In the genomic region with DNA sequence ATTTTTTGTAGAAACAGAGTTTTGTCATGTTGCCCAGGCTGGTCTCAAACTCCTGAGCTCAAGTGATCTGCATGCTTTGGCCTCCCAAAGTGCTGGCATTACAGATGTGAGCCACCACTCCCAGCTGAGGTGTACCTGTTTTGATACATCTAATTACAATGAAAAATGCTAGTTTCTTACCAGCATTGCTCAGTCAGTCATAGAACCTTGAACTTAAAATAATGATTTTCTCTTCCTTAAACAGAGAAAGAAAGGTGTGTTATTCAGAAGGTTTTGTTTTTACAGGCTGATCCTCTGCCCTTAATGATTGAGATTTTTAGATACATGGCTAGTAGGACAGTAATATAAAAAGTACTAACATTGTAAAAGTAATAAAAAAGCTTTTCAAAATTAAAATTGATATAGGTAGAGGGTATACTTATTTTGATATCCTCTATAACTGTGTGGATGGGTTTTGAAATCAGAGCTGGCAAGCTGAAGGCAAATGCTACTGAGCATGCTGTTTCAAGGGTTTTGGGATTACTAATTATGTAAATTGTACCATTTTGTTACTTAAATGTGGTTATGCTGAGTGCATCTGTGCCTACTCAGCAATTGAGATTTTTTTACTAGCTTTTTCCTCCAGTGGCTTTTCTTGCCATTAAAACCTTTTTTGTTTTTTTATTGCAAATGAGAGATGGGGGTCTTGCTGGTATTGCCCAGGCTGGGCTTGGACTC, we compare ENCODE assay signal across 13 cellular contexts. TPM values are rescaled to one million over a fixed set of nuclear protein-coding genes. Genes with fewer than 3 reads are reported as not detected.
DNase-seq lines count a peak whose midpoint lies in the region; ATAC-seq and TF ChIP-seq lines count a peak whose summit lies in the region.
"Had no signal": no experiment of that assay in that cellular context is flagged by ENCODE, and none has a peak within 500 bp of the region (broad histone marks: within the 10 kb centered on the region; RNA-seq: fewer than 3 reads in every experiment).

No MANE protein-coding gene starts in this region.

- H3K27me3 ChIP-seq in A673 (replicated peaks; ENCODE audit: insufficient read depth, low read depth, low read length, poor library complexity) (no peaks in the 10 kb centered on the region), Karpas-422 (ENCODE audit: low read length) (no peaks in the 10 kb centered on the region)
- H3K27me3 ChIP-seq: BLaER1, esophagus muscularis mucosa had no signal

- H3K9me3 ChIP-seq in A673 (ENCODE audit: low read depth, low read length, poor library complexity, severe bottlenecking) (no peaks in the 10 kb centered on the region), Karpas-422 (ENCODE audit: low read length) (no peaks in the 10 kb centered on the region)
- H3K9me3 ChIP-seq: esophagus muscularis mucosa had no signal

- peak; percentile 88 for ATAC-seq in GM18861 (IDR thresholded peaks at IDR 0.05; ENCODE audit: unreplicated experiment)
- peak; percentile 72 for ATAC-seq in HG02623 (IDR thresholded peaks at IDR 0.05; ENCODE audit: unreplicated experiment)
- ATAC-seq: left cardiac atrium had no signal

- H3K36me3 ChIP-seq in A673 (ENCODE audit: insufficient read depth, low read length, poor library complexity, severe bottlenecking): peaks cover 3% of the 10 kb centered on the region
- H3K36me3 ChIP-seq in Karpas-422 (ENCODE audit: insufficient read depth, low read length): peaks cover 17% of the 10 kb centered on the region; the same call in 1 of the 2 replicates

- H3K9ac ChIP-seq in Karpas-422 (ENCODE audit: low read length): no peak overlapping the region
- H3K9ac ChIP-seq: BLaER1 had no signal

- CTCF ChIA-PET in A673 (lab: Charles Lee): no interaction called here

- intact Hi-C loops in A673 (cut with micrococcal nuclease; ENCODE audit: unreplicated experiment): no loop called here

- H3K4me2 ChIP-seq in Karpas-422 (ENCODE audit: low read depth, low read length, poor library complexity, severe bottlenecking): peak overlapping the region; percentile 25
- H3K4me2 ChIP-seq: BLaER1 had no signal

- peaks cover 69% of the 10 kb centered on the region for H4K20me1 ChIP-seq in Karpas-422 (ENCODE audit: insufficient read depth, low read depth, low read length)

- POLR2A ChIA-PET in A673 (lab: Charles Lee; ENCODE audit: low non-redundant PET): no interaction called here

- in situ Hi-C loops in GM13976 (cut with MboI; ENCODE audit: low sequenced_read_pairs, unreplicated experiment): no loop called here

- H3K79me2 ChIP-seq in Karpas-422 (ENCODE audit: low read length): peaks cover 100% of the 10 kb centered on the region

- H3K4me1 ChIP-seq in A673 (ENCODE audit: insufficient read depth, low read length, poor library complexity, severe bottlenecking): peaks cover 35% of the 10 kb centered on the region
- peaks cover 51% of the 10 kb centered on the region for H3K4me1 ChIP-seq in Karpas-422 (ENCODE audit: low read length)

- no peak overlapping the region for H2AFZ ChIP-seq in Karpas-422 (ENCODE audit: low read length)

- no peak overlapping the region for H3K4me3 ChIP-seq in A673 (ENCODE audit: low read depth, low read length, poor library complexity, severe bottlenecking)
- no peak overlapping the region for H3K4me3 ChIP-seq in Karpas-422 (ENCODE audit: low read length)
- H3K4me3 ChIP-seq: BLaER1, esophagus muscularis mucosa had no signal

- DNase-seq in A673 (ENCODE audit: low spot score): peak; percentile 37
- peak; percentile 61 for DNase-seq in Karpas-422
- no peak for DNase-seq in GM13976 (ENCODE audit: low spot score)
- no peak for DNase-seq in SIG-M5 (lab: John Stamatoyannopoulos, UW)
- DNase-seq in CD1c-positive myeloid dendritic cell (ENCODE audit: extremely low spot score): no peak
- DNase-seq in germinal center (ENCODE audit: low spot score): no peak
- DNase-seq: left cardiac atrium, NCI-H1092 treated with DMSO at 0.1 percent for 48 hours had no signal

- no peak overlapping the region for H3K27ac ChIP-seq in A673 (ENCODE audit: low read depth, low read length, poor library complexity, severe bottlenecking)
- peak overlapping the region; percentile 58 for H3K27ac ChIP-seq in Karpas-422 (ENCODE audit: low read length)
- H3K27ac ChIP-seq: BLaER1, esophagus muscularis mucosa, VCaP had no signal

- no peaks in the 10 kb centered on the region for H3K9me2 ChIP-seq in Karpas-422 (replicated peaks; ENCODE audit: insufficient read depth, low read length)

- TF ChIP-seq CTCF in A673 (conservative IDR thresholded peaks at IDR 0.05; ENCODE audit: low read depth, low read length) (no peak), GM13976 (IDR thresholded peaks at IDR 0.05; ENCODE audit: borderline replicate concordance, control extremely low read depth, extremely low read depth, insufficient read depth, missing control alignments) (no peak)

- BruUV-seq in A673 (replicated peaks; lab: Mats Ljungman, UMichigan): no TSS peak

RNA-seq across cellular contexts. Expression of gene PRRC2C, which starts 16.1 kb away (rescaled TPM):
- total RNA-seq in A673 (2021): 219 and 222 TPM in 2 replicates
- total RNA-seq in Karpas-422 (2014; rRNA removed; shearing (Covaris generic); ENCODE audit: low replicate concordance): 69.0 and 111 TPM in 2 replicates

Comparison
In these comparisons a context has a peak if more than half of its experiments do, and no peak if none do; other contexts are left out.
1. DNase-seq: peak in A673 (single experiment) and Karpas-422 (single experiment); none in GM13976 (single experiment), SIG-M5 (single experiment), CD1c-positive myeloid dendritic cell (single experiment) and germinal center (single experiment).